ENCODE assay signal across 15 cellular contexts in the genomic region with DNA sequence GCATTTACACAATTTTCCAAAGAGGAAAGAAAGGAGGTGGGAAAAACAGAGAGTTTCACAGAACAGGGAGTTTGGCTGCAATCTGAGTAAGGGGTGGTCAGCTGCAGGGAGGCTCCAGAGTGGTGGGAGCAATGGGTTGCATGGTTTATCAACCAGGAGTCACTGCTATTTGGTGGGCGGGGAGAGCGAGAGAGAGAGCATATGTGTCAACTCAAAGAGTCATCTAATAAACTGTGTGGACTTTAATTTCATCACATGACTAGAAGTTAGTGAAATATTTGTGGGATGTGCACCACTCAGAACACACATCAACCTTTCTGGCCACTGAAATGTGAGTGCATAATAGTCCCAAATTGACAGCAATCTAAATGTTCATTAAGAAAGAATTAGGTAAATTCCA.
"Had no signal": no experiment of that assay in that cellular context is flagged by ENCODE, and none has a peak within 500 bp of the region (broad histone marks: within the 10 kb centered on the region; RNA-seq: fewer than 3 reads in every experiment).

No MANE protein-coding gene starts in this region.

- FAIRE-seq: kidney had no signal

- DNase-seq: activated CD4-positive, alpha-beta T cell treated with anti-CD3 and anti-CD28 coated beads, Interleukin-2, amount 50 U/mL, for 48 hours; activated effector memory CD4-positive, alpha-beta T cell treated with anti-CD3 and anti-CD28 coated beads, Interleukin-2, amount 50 U/mL, for 16 hours; activated naive CD4-positive, alpha-beta T cell treated with anti-CD3 and anti-CD28 coated beads, Interleukin-2, amount 10 ng/mL, durations not matched to agents 7 days and 5 days; activated T-cell treated with anti-CD3 and anti-CD28 coated beads for 4 hours; heart right ventricle; kidney; lower lobe of right lung; naive thymus-derived CD8-positive, alpha-beta T cell; right cardiac atrium; stimulated activated CD4-positive, alpha-beta T cell treated with anti-CD3 and anti-CD28 coated beads, Interleukin-1b, Interleukin-23, amount 100 ng/mL, for 48 hours; stimulated activated naive CD8-positive, alpha-beta T cell treated with anti-CD3 and anti-CD28 coated beads, Interleukin-15, amount 100 ng/mL, for 72 hours; tibial artery had no signal

- H3K4me3 ChIP-seq: heart right ventricle, lower lobe of right lung, tibial artery had no signal

- H3K9me3 ChIP-seq: heart right ventricle, lower lobe of right lung, tibial artery had no signal

- H3K27ac ChIP-seq: heart right ventricle, lower lobe of right lung, tibial artery, VCaP had no signal

- ATAC-seq: heart right ventricle; left lobe of liver; lower lobe of right lung; naive thymus-derived CD8-positive, alpha-beta T cell; right cardiac atrium; stimulated activated effector memory CD8-positive, alpha-beta T cell treated with anti-CD3 and anti-CD28 coated beads, Interleukin-12 subunit alpha, Interleukin-12 subunit beta, amount 100 ng/mL, for 72 hours; stimulated activated naive CD8-positive, alpha-beta T cell treated with anti-CD3 and anti-CD28 coated beads, Interleukin-15, amount 100 ng/mL, for 72 hours had no signal

- H3K36me3 ChIP-seq: heart right ventricle, lower lobe of right lung, tibial artery had no signal

- H3K27me3 ChIP-seq: heart right ventricle, tibial artery had no signal

- H3K4me1 ChIP-seq: tibial artery had no signal
